Comparison of ENCODE assay signal across 8 cellular contexts in the genomic region with DNA sequence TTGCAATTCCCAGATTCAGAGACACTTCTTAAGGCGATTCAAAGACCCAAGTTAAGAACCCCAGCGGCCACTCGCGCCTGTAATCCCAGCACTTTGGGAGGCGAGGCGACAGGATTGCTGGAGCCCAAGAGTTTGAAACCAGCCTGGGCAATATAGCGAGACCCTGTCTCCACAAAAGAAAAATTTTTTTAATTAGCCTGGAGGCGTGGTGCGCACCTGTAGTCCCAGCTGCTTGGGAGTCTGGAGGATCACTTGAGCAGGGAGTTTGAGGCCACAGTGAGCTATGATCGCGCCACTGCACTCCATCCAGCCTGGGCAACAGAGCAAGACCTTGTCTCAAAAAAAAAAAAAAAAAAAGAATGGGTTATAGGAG. TPM values are rescaled to one million over a fixed set of nuclear protein-coding genes. Genes with fewer than 3 reads are reported as not detected.
DNase-seq lines count a peak whose midpoint lies in the region; ATAC-seq and TF ChIP-seq lines count a peak whose summit lies in the region.

No MANE protein-coding gene starts in this region.

- peaks cover 4% of the 10 kb centered on the region; the same call in 1 of the 2 replicates for H3K4me1 ChIP-seq in Caco-2
- H3K4me1 ChIP-seq in right lobe of liver = peaks cover 0 to 8% (median 3%) of the 10 kb centered on the region in 4 donors
- peaks cover 4 to 21% (median 8%) of the 10 kb centered on the region in 4 donors for H3K4me1 ChIP-seq in upper lobe of left lung

- H3K9me3 Mint-ChIP-seq in Caco-2 (ENCODE audit: unreplicated experiment) = no peaks in the 10 kb centered on the region

- peak overlapping the region; percentile 88 for H3K27ac Mint-ChIP-seq in Caco-2 (ENCODE audit: unreplicated experiment)

- CTCF ChIA-PET in Caco-2 (lab: Charles Lee) = interaction anchor here (0.7 to 1.7 kb wide), 4 partner anchors 13 to 1257 kb away, joined by 3 to 8 read pairs (median 4); a partner anchor contains a TSS

- TF ChIP-seq POLR2A in right lobe of liver (IDR thresholded peaks at IDR 0.05) (no peak), upper lobe of left lung (IDR thresholded peaks at IDR 0.05) (no peak)

- H3K27me3 Mint-ChIP-seq in Caco-2 (ENCODE audit: insufficient read depth, unreplicated experiment) = no peaks in the 10 kb centered on the region

- TSS peak; percentile 95 for BruUV-seq in Caco-2 (replicated peaks; lab: Mats Ljungman, UMichigan)

- POLR2A ChIA-PET in Caco-2 (lab: Charles Lee) = interaction anchor here (0.5 kb wide), 1 partner anchor 21 kb away, joined by 3 read pairs; no protein-coding TSS in a partner anchor

- intact Hi-C loops in Caco-2 (cut with micrococcal nuclease; ENCODE audit: unreplicated experiment) = loop anchor here (10.0 kb wide), 1 partner anchor 370 kb away; a partner anchor contains a TSS
- intact Hi-C loops in right lobe of liver (cut with DNase I) = no loop called here

- no peak for TF ChIP-seq CTCF in Caco-2 (IDR thresholded peaks at IDR 0.05; ENCODE audit: insufficient read depth in 1 of 2, low read depth in 1 of 2, low read length in 1 of 2, severe bottlenecking in 1 of 2, unreplicated experiment in 1 of 2)
- peak; percentile 0 for TF ChIP-seq CTCF in astrocyte of the spinal cord (IDR thresholded peaks at IDR 0.05; ENCODE audit: low read depth, low read length)
- no peak for TF ChIP-seq CTCF in right lobe of liver (IDR thresholded peaks at IDR 0.05)
- no peak for TF ChIP-seq CTCF in upper lobe of left lung (IDR thresholded peaks at IDR 0.05)

- H3K4me1 Mint-ChIP-seq in Caco-2 (ENCODE audit: low read depth, unreplicated experiment) = no peaks in the 10 kb centered on the region

- no peaks in the 10 kb centered on the region for H3K27me3 ChIP-seq in Caco-2 (replicated peaks; ENCODE audit: control insufficient read depth, insufficient read depth, low read length)
- H3K27me3 ChIP-seq in right lobe of liver = no peaks in the 10 kb centered on the region
- no peaks in the 10 kb centered on the region for H3K27me3 ChIP-seq in upper lobe of left lung

- no peaks in the 10 kb centered on the region for H3K9me3 ChIP-seq in Caco-2
- H3K9me3 ChIP-seq in right lobe of liver = no peaks in the 10 kb centered on the region
- H3K9me3 ChIP-seq in upper lobe of left lung = no peaks in the 10 kb centered on the region

- in situ Hi-C loops in astrocyte of the spinal cord (cut with HindIII; ENCODE audit: low sequenced_read_pairs) = no loop called here

- peak overlapping the region; percentile 70 to 84 (median 79) for H3K27ac ChIP-seq in right lobe of liver
- H3K27ac ChIP-seq in upper lobe of left lung = peak overlapping the region; percentile 83 to 90 (median 84)

- peak overlapping the region; percentile 93 for H3K4me3 ChIP-seq in Caco-2 (ENCODE audit: low read depth, low read length)
- peak overlapping the region; percentile 72 for H3K4me3 ChIP-seq in astrocyte of the spinal cord (ENCODE audit: low read depth, low read length)
- peak overlapping the region; percentile 98 to 100 (median 99) for H3K4me3 ChIP-seq in right lobe of liver
- H3K4me3 ChIP-seq in upper lobe of left lung = peak overlapping the region; percentile 75 to 100 (median 94)

- TF ChIP-seq EP300 in upper lobe of left lung (IDR thresholded peaks at IDR 0.05) = no peak

- H3K36me3 Mint-ChIP-seq in Caco-2 (ENCODE audit: insufficient read depth, unreplicated experiment) = peaks cover 28% of the 10 kb centered on the region

- H3K36me3 ChIP-seq in Caco-2 (ENCODE audit: control insufficient read depth, insufficient read depth, low read length) (no peaks in the 10 kb centered on the region), right lobe of liver (peaks cover 0 to 8% (median 0%) of the 10 kb centered on the region in 4 donors), upper lobe of left lung (peaks cover 0 to 9% (median 3%) of the 10 kb centered on the region in 4 donors)

- ATAC-seq in HG03025 (IDR thresholded peaks at IDR 0.05; ENCODE audit: low FRiP score, unreplicated experiment) (peak; percentile 4), right lobe of liver (peak; percentile 12 to 41 (median 18)), upper lobe of left lung (ENCODE audit: low FRiP score in 2 of 2) (peak; percentile 24 to 27), GM21381 (IDR thresholded peaks at IDR 0.05; ENCODE audit: unreplicated experiment) (no peak), HG02840 (IDR thresholded peaks at IDR 0.05; ENCODE audit: low FRiP score, unreplicated experiment) (no peak)

- 21% methylated on average over 6 of the region's 11 CpGs for WGBS in right lobe of liver (ENCODE audit: insufficient coverage, low coverage, low lambda C conversion rate, missing lambda C conversion rate)
- 12 to 14% methylated on average over 11 of the region's 11 CpGs for WGBS in upper lobe of left lung, 2 donors

- H3K4me3 Mint-ChIP-seq in Caco-2 (ENCODE audit: unreplicated experiment) = peak overlapping the region; percentile 83

- DNase-seq in Caco-2 = no peak
- DNase-seq in astrocyte of the spinal cord (ENCODE audit: low read depth, low spot score) = no peak
- DNase-seq in right lobe of liver = no peak
- DNase-seq in upper lobe of left lung = no peak
- DNase-seq in HPDE6-E6E7 (ENCODE audit: extremely low spot score) = no peak

RNA-seq across cellular contexts. Expression of a gene that starts 0.6 kb away (rescaled TPM):
- total RNA-seq in Caco-2 (2022) (97.2 and 110 TPM in 2 replicates), right lobe of liver (10 to 100 TPM; 14.4 to 40.3 (median 17.7) TPM), upper lobe of left lung (10 to 100 TPM; 26.8 to 47.1 (median 36.4) TPM)

RNA-seq across cellular contexts. Expression of a gene that starts 13.8 kb away (rescaled TPM):
- total RNA-seq in Caco-2 (2022) (39.2 and 42.6 TPM in 2 replicates), right lobe of liver (10 to 100 TPM; 10.6 to 18.3 (median 13.1) TPM), upper lobe of left lung (100 to 1,000 TPM in 1 of 6 donors, 10 to 100 TPM in 5; 15.5 to 141 (median 21.9) TPM)

Comparison
In these comparisons a context has a peak if more than half of its experiments do, and no peak if none do; other contexts are left out.
1. ATAC-seq: peak in HG03025 (single experiment), right lobe of liver (4 of 4) and upper lobe of left lung (2 of 2); none in GM21381 (single experiment) and HG02840 (single experiment).
2. Peak in every context shown above with its lines, with median percentiles within 50 percentile points of each other: H3K4me3 ChIP-seq.